Comparison of ENCODE assay signal across 11 cellular contexts in genomic region chr18:77206676-77207370, GRCh38. TPM values are rescaled to one million over a fixed set of nuclear protein-coding genes. Genes with fewer than 3 reads are reported as not detected.
DNase-seq lines count a peak whose midpoint lies in the region; ATAC-seq and TF ChIP-seq lines count a peak whose summit lies in the region.
"Had no signal": no experiment of that assay in that cellular context is flagged by ENCODE, and none has a peak within 500 bp of the region (broad histone marks: within the 10 kb centered on the region; RNA-seq: fewer than 3 reads in every experiment).

No MANE protein-coding gene starts in this region.

- DNase-seq in CD8-positive, alpha-beta memory T cell: no peak
- DNase-seq in SJSA1 (ENCODE audit: low read depth in 1 of 2, low spot score in 2 of 2) (no peak), Right ventricle myocardium superior (peak; percentile 79), psoas muscle (peak; percentile 74 to 83), right lobe of liver (no peak), GDM1 (lab: John Stamatoyannopoulos, UW) (no peak)

- H3K9me3 ChIP-seq in CD8-positive, alpha-beta memory T cell (ENCODE audit: low read length): no peaks in the 10 kb centered on the region
- H3K9me3 ChIP-seq in SJSA1 (replicated peaks) (no peaks in the 10 kb centered on the region), psoas muscle (no peaks in the 10 kb centered on the region), right lobe of liver (no peaks in the 10 kb centered on the region)
- H3K9me3 ChIP-seq: Caco-2 had no signal

- H3K36me3 Mint-ChIP-seq in CD8-positive, alpha-beta memory T cell: peaks cover 0 to 2% (median 0%) of the 10 kb centered on the region in 3 donors

- intact Hi-C loops in Right ventricle myocardium superior (cut with DNase I) (no loop called here), psoas muscle (cut with DNase I) (loop anchor here (2.0 to 5.0 kb wide), 4 partner anchors 72 to 745 kb away; partner anchors contain the start of gene MBP (in 1 of the 2)), right lobe of liver (cut with DNase I) (loop anchor here (10.0 kb wide), 1 partner anchor 62 kb away; no protein-coding TSS in a partner anchor)

- H3K27me3 Mint-ChIP-seq in CD8-positive, alpha-beta memory T cell: peaks cover 1 to 7% of the 10 kb centered on the region in 2 donors

- H3K36me3 ChIP-seq in CD8-positive, alpha-beta memory T cell (ENCODE audit: insufficient read depth, low read length): no peaks in the 10 kb centered on the region
- H3K36me3 ChIP-seq in SJSA1 (no peaks in the 10 kb centered on the region), psoas muscle (ENCODE audit: insufficient read depth in 1 of 2, low read depth in 1 of 2) (no peaks in the 10 kb centered on the region), right lobe of liver (no peaks in the 10 kb centered on the region)

- no peak overlapping the region for H3K4me3 ChIP-seq in CD8-positive, alpha-beta memory T cell (ENCODE audit: low read length)
- no peak overlapping the region for H3K4me3 ChIP-seq in SJSA1
- no peak overlapping the region for H3K4me3 ChIP-seq in psoas muscle
- H3K4me3 ChIP-seq in right lobe of liver: no peak overlapping the region

- H3K27ac ChIP-seq in CD8-positive, alpha-beta memory T cell (ENCODE audit: low read depth, low read length): no peak overlapping the region
- H3K27ac ChIP-seq in SJSA1 (peak overlapping the region; percentile 82; the same call in 1 of the 2 replicates), psoas muscle (peak overlapping the region; percentile 76), right lobe of liver (peak overlapping the region in 1 of 3 donors; percentile 33)

- H3K9me3 Mint-ChIP-seq in CD8-positive, alpha-beta memory T cell: peaks cover 0 to 2% (median 0%) of the 10 kb centered on the region in 5 donors

- H3K4me1 ChIP-seq in CD8-positive, alpha-beta memory T cell (ENCODE audit: insufficient read depth, low read length): peaks cover 38% of the 10 kb centered on the region
- H3K4me1 ChIP-seq in SJSA1 (replicated peaks): peaks cover 53% of the 10 kb centered on the region
- H3K4me1 ChIP-seq in psoas muscle: peaks cover 24% of the 10 kb centered on the region
- peaks cover 0 to 21% (median 8%) of the 10 kb centered on the region in 4 donors for H3K4me1 ChIP-seq in right lobe of liver
- H3K4me1 ChIP-seq: Caco-2 had no signal

- peak overlapping the region in 4 of 7 donors; percentile 11 to 86 (median 56) for H3K4me3 Mint-ChIP-seq in CD8-positive, alpha-beta memory T cell

- ATAC-seq in Right ventricle myocardium superior (ENCODE audit: poor library complexity) (peak; percentile 83), psoas muscle (peak; percentile 86 to 95 (median 90)), right lobe of liver (no peak), HG02885 (IDR thresholded peaks at IDR 0.05; ENCODE audit: poor library complexity, unreplicated experiment) (no peak)
- ATAC-seq in activated CD4-positive, CD25-positive, alpha-beta regulatory T cell treated with anti-CD3 and anti-CD28 coated beads, Interleukin-2, amount 50 U/mL, for 24 hours: no peak

- POLR2A ChIA-PET in CD8-positive, alpha-beta memory T cell (lab: Charles Lee): interaction anchor here (0.5 to 1.1 kb wide), 2 partner anchors 145 to 208 kb away, joined by 5 to 6 read pairs; no protein-coding TSS in a partner anchor

- CTCF ChIA-PET in CD8-positive, alpha-beta memory T cell (lab: Charles Lee): interaction anchor here (1.1 to 1.2 kb wide), 3 partner anchors 24 to 206 kb away, joined by 3 to 4 read pairs (median 4); no protein-coding TSS in a partner anchor

- WGBS in psoas muscle, 3 donors: 29 to 49% (median 38%) methylated on average over 10 of the region's 10 CpGs
- 88% methylated on average over 7 of the region's 10 CpGs for WGBS in right lobe of liver (ENCODE audit: insufficient coverage, low coverage, low lambda C conversion rate, missing lambda C conversion rate)

- peaks cover 41 to 48% (median 46%) of the 10 kb centered on the region in 3 donors for H3K4me1 Mint-ChIP-seq in CD8-positive, alpha-beta memory T cell

- TF ChIP-seq POLR2A in right lobe of liver (IDR thresholded peaks at IDR 0.05): no peak

- no peak for TF ChIP-seq CTCF in psoas muscle (IDR thresholded peaks at IDR 0.05)
- no peak for TF ChIP-seq CTCF in right lobe of liver (IDR thresholded peaks at IDR 0.05)

- H3K27ac Mint-ChIP-seq in CD8-positive, alpha-beta memory T cell: peak overlapping the region in 3 of 8 donors; percentile 72 to 92 (median 83)

- H3K27me3 ChIP-seq in CD8-positive, alpha-beta memory T cell (ENCODE audit: insufficient read depth, low read length, poor library complexity, severe bottlenecking): no peaks in the 10 kb centered on the region
- H3K27me3 ChIP-seq in SJSA1 (replicated peaks) (no peaks in the 10 kb centered on the region), psoas muscle (ENCODE audit: insufficient read depth in 3 of 3, low read length in 2 of 3) (no peaks in the 10 kb centered on the region), right lobe of liver (no peaks in the 10 kb centered on the region)

RNA-seq across cellular contexts. Expression of gene GALR1, which starts 42.8 kb away (rescaled TPM):
- not detected for total RNA-seq in CD8-positive, alpha-beta memory T cell
- not detected for polyA plus RNA-seq in CD8-positive, alpha-beta memory T cell
- not detected in 2 replicates for total RNA-seq in SJSA1 (2014; rRNA removed; shearing (Covaris generic))
- total RNA-seq in Right ventricle myocardium superior (0.05 TPM), psoas muscle (under 1 TPM in 1 of 4 donors, not detected in 3; 0.02 TPM), right lobe of liver (under 1 TPM in 1 of 6 experiments, not detected in 5; 0.05 TPM)
- under 1 TPM in 1 of 3 donors, not detected in 2; under 0.01 TPM for polyA plus RNA-seq in psoas muscle
- total RNA-seq: Caco-2, dermis microvascular lymphatic vessel endothelial cell, kidney epithelial cell had no signal

Comparison
In these comparisons a context has a peak if more than half of its experiments do, and no peak if none do; other contexts are left out.
1. DNase-seq: peak in Right ventricle myocardium superior (single experiment) and psoas muscle (2 of 2); none in CD8-positive, alpha-beta memory T cell (0 of 5), SJSA1 (0 of 2), right lobe of liver (0 of 3) and GDM1 (single experiment).
2. ATAC-seq: peak in Right ventricle myocardium superior (single experiment) and psoas muscle (4 of 4); none in right lobe of liver (0 of 4), activated CD4-positive, CD25-positive, alpha-beta regulatory T cell treated with anti-CD3 and anti-CD28 coated beads, Interleukin-2, amount 50 U/mL, for 24 hours (0 of 2) and HG02885 (single experiment).